In genomic region chr6:14729186-14729871, GRCh38 we compare ENCODE assay signal across 8 cellular contexts.
DNase-seq lines count a peak whose midpoint lies in the region; ATAC-seq and TF ChIP-seq lines count a peak whose summit lies in the region.

No MANE protein-coding gene starts in this region.

- no peaks in the 10 kb centered on the region for H3K9me3 Mint-ChIP-seq in endothelial cell (ENCODE audit: unreplicated experiment)
- H3K9me3 Mint-ChIP-seq in CD8-positive, alpha-beta memory T cell: peaks cover 0 to 2% (median 0%) of the 10 kb centered on the region in 5 donors

- no peaks in the 10 kb centered on the region for H3K36me3 ChIP-seq in CD8-positive, alpha-beta memory T cell (ENCODE audit: insufficient read depth, low read length)
- no peaks in the 10 kb centered on the region for H3K36me3 ChIP-seq in WERI-Rb-1

- H3K27ac ChIP-seq in CD8-positive, alpha-beta memory T cell (ENCODE audit: low read depth, low read length): no peak overlapping the region
- H3K27ac ChIP-seq in WERI-Rb-1: no peak overlapping the region

- peak; percentile 48 for DNase-seq in GM10248 (ENCODE audit: extremely low spot score)
- DNase-seq in NCI-H2171 treated with DMSO at 0.1 percent for 48 hours (lab: John Stamatoyannopoulos, UW): peak; percentile 81
- peak; percentile 31 for DNase-seq in globus pallidus (ENCODE audit: low spot score)
- no peak for DNase-seq in endothelial cell (ENCODE audit: low spot score)
- no peak for DNase-seq in CD8-positive, alpha-beta memory T cell
- no peak for DNase-seq in WERI-Rb-1
- DNase-seq in dermis blood vessel endothelial cell: no peak

- peak; percentile 64 for ATAC-seq in GM21528 (IDR thresholded peaks at IDR 0.05; ENCODE audit: low FRiP score, unreplicated experiment)

- H3K4me3 Mint-ChIP-seq in endothelial cell (ENCODE audit: unreplicated experiment): no peak overlapping the region
- H3K4me3 Mint-ChIP-seq in CD8-positive, alpha-beta memory T cell: no peak overlapping the region

- TF ChIP-seq CTCF in GM10248 (IDR thresholded peaks at IDR 0.05; ENCODE audit: control extremely low read depth, extremely low read depth, low read depth, missing control alignments): no peak
- TF ChIP-seq CTCF in endothelial cell (IDR thresholded peaks at IDR 0.05; ENCODE audit: unreplicated experiment): no peak
- TF ChIP-seq CTCF in WERI-Rb-1 (IDR thresholded peaks at IDR 0.05; ENCODE audit: low read depth, low read length): no peak

- POLR2A ChIA-PET in GM10248 (lab: Yijun Ruan, JAX): interaction anchor here (1.1 kb wide), 1 partner anchor 13 kb away, joined by 4 read pairs; no protein-coding TSS in a partner anchor
- POLR2A ChIA-PET in CD8-positive, alpha-beta memory T cell (lab: Charles Lee): no interaction called here

- H3K4me3 ChIP-seq in CD8-positive, alpha-beta memory T cell (ENCODE audit: low read length): no peak overlapping the region
- H3K4me3 ChIP-seq in WERI-Rb-1 (ENCODE audit: low read depth, low read length): no peak overlapping the region

- H3K27ac Mint-ChIP-seq in endothelial cell (ENCODE audit: unreplicated experiment): no peak overlapping the region
- peak overlapping the region in 4 of 8 donors; percentile 45 to 82 (median 68) for H3K27ac Mint-ChIP-seq in CD8-positive, alpha-beta memory T cell

- H3K27me3 ChIP-seq in CD8-positive, alpha-beta memory T cell (ENCODE audit: insufficient read depth, low read length, poor library complexity, severe bottlenecking): no peaks in the 10 kb centered on the region
- no peaks in the 10 kb centered on the region for H3K27me3 ChIP-seq in WERI-Rb-1 (ENCODE audit: insufficient read depth, low read depth, severe bottlenecking)

- H3K4me1 Mint-ChIP-seq in endothelial cell (ENCODE audit: unreplicated experiment): peaks cover 11% of the 10 kb centered on the region
- H3K4me1 Mint-ChIP-seq in CD8-positive, alpha-beta memory T cell: peaks cover 32 to 53% (median 40%) of the 10 kb centered on the region in 3 donors

- H3K9me3 ChIP-seq in CD8-positive, alpha-beta memory T cell (ENCODE audit: low read length): no peaks in the 10 kb centered on the region
- H3K9me3 ChIP-seq in WERI-Rb-1 (ENCODE audit: severe bottlenecking): peaks cover 6% of the 10 kb centered on the region

- H3K4me1 ChIP-seq in CD8-positive, alpha-beta memory T cell (ENCODE audit: insufficient read depth, low read length): peaks cover 30% of the 10 kb centered on the region

- H3K36me3 Mint-ChIP-seq in endothelial cell (ENCODE audit: low read depth, unreplicated experiment): no peaks in the 10 kb centered on the region
- no peaks in the 10 kb centered on the region for H3K36me3 Mint-ChIP-seq in CD8-positive, alpha-beta memory T cell

- CTCF ChIA-PET in GM10248 (lab: Yijun Ruan, JAX): interaction anchor here (1.1 to 2.6 kb wide), 6 partner anchors 9 to 516 kb away, joined by 3 to 7 read pairs (median 3); no protein-coding TSS in a partner anchor
- CTCF ChIA-PET in CD8-positive, alpha-beta memory T cell (lab: Charles Lee): no interaction called here

- peaks cover 1% of the 10 kb centered on the region for H3K27me3 Mint-ChIP-seq in endothelial cell (ENCODE audit: unreplicated experiment)
- H3K27me3 Mint-ChIP-seq in CD8-positive, alpha-beta memory T cell: peaks cover 0 to 1% of the 10 kb centered on the region in 2 donors

Comparison
In these comparisons a context has a peak if more than half of its experiments do, and no peak if none do; other contexts are left out.
1. DNase-seq: peak in GM10248 (single experiment), NCI-H2171 treated with DMSO at 0.1 percent for 48 hours (single experiment) and globus pallidus (single experiment); none in endothelial cell (single experiment), CD8-positive, alpha-beta memory T cell (0 of 5), WERI-Rb-1 (single experiment) and dermis blood vessel endothelial cell (single experiment).